Comparison of ENCODE assay signal across 26 cellular contexts in genomic region chr9:79945495-79945894, GRCh38.
"Had no signal": no experiment of that assay in that cellular context is flagged by ENCODE, and none has a peak within 500 bp of the region (broad histone marks: within the 10 kb centered on the region; RNA-seq: fewer than 3 reads in every experiment).

No MANE protein-coding gene starts in this region.

- H3K27me3 Mint-ChIP-seq: activated CD4-positive, alpha-beta T cell treated with anti-CD3 and anti-CD28 coated beads for 36 hours; activated CD8-positive, alpha-beta memory T cell treated with anti-CD3 and anti-CD28 coated beads, Interleukin-2, amount 10 ng/mL, durations not matched to agents 7 days and 5 days; effector memory CD8-positive, alpha-beta T cell; stimulated activated naive CD8-positive, alpha-beta T cell treated with anti-CD3 and anti-CD28 coated beads, Interleukin-15, Interleukin-2, amounts not matched to agents 100 ng/mL and 50 ng/mL, for 24 hours had no signal

- H3K4me3 ChIP-seq: coronary artery, lower lobe of right lung, neural progenitor cell, psoas muscle, right atrium auricular region, spleen, thoracic aorta had no signal

- H3K9me3 Mint-ChIP-seq: activated naive CD4-positive, alpha-beta T cell treated with anti-CD3 and anti-CD28 coated beads, Interleukin-2, amount 50 U/mL, for 72 hours; activated T-helper 2 cell treated with anti-CD3 and anti-CD28 coated beads, Interferon-gamma antibody, Interleukin-2, Interleukin-4, amounts not matched to agents 10 μg/mL and 5 μg/mL and 100 μg/mL, durations not matched to agents 14 hours and 24 hours and 36 hours; effector memory CD8-positive, alpha-beta T cell; immature natural killer cell; natural killer cell; neural progenitor cell; stimulated activated naive CD8-positive, alpha-beta T cell treated with anti-CD3 and anti-CD28 coated beads, Interleukin-15, Interleukin-2, amounts not matched to agents 100 ng/mL and 50 ng/mL, for 24 hours had no signal

- H3K27ac Mint-ChIP-seq: activated CD4-positive, alpha-beta T cell treated with anti-CD3 and anti-CD28 coated beads for 36 hours; activated CD8-positive, alpha-beta memory T cell treated with anti-CD3 and anti-CD28 coated beads, Interleukin-2, amount 10 ng/mL, durations not matched to agents 7 days and 5 days; activated CD8-positive, alpha-beta T cell treated with anti-CD3 and anti-CD28 coated beads, Interleukin-2, amount 10 ng/mL, durations not matched to agents 7 days and 5 days; activated naive CD4-positive, alpha-beta T cell treated with anti-CD3 and anti-CD28 coated beads, Interleukin-2, amount 50 U/mL, for 72 hours; activated T-helper 2 cell treated with anti-CD3 and anti-CD28 coated beads, Interferon-gamma antibody, Interleukin-2, Interleukin-4, amounts not matched to agents 10 μg/mL and 5 μg/mL and 100 μg/mL, durations not matched to agents 14 hours and 24 hours and 36 hours; effector memory CD8-positive, alpha-beta T cell; immature natural killer cell; natural killer cell; neural progenitor cell; stimulated activated naive CD8-positive, alpha-beta T cell treated with anti-CD3 and anti-CD28 coated beads, Interleukin-15, Interleukin-2, amounts not matched to agents 100 ng/mL and 50 ng/mL, for 24 hours had no signal

- H2AFZ ChIP-seq: neural progenitor cell, parathyroid adenoma had no signal

- ATAC-seq: activated CD4-positive, alpha-beta T cell treated with anti-CD3 and anti-CD28 coated beads for 36 hours; activated CD8-positive, alpha-beta memory T cell treated with anti-CD3 and anti-CD28 coated beads, Interleukin-2, amount 10 ng/mL, durations not matched to agents 7 days and 5 days; activated CD8-positive, alpha-beta T cell treated with anti-CD3 and anti-CD28 coated beads, Interleukin-2, amount 10 ng/mL, durations not matched to agents 7 days and 5 days; activated naive CD4-positive, alpha-beta T cell treated with anti-CD3 and anti-CD28 coated beads, Interleukin-2, amount 50 U/mL, for 72 hours; left lobe of liver; lower lobe of right lung; psoas muscle had no signal

- H3K27me3 ChIP-seq: neural progenitor cell, right atrium auricular region, spleen had no signal

- H3K27ac ChIP-seq: coronary artery, lower lobe of right lung, neural progenitor cell, parathyroid adenoma, psoas muscle, right atrium auricular region, spleen, thoracic aorta had no signal

- H3K36me3 ChIP-seq: lower lobe of right lung, neural progenitor cell, right atrium auricular region, spleen, thoracic aorta had no signal

- DNase-seq: activated CD4-positive, alpha-beta T cell treated with anti-CD3 and anti-CD28 coated beads for 36 hours; activated CD4-positive, CD25-positive, alpha-beta regulatory T cell; activated CD8-positive, alpha-beta memory T cell treated with anti-CD3 and anti-CD28 coated beads, Interleukin-2, amount 10 ng/mL, durations not matched to agents 7 days and 5 days; activated CD8-positive, alpha-beta T cell treated with anti-CD3 and anti-CD28 coated beads, Interleukin-2, amount 10 ng/mL, durations not matched to agents 7 days and 5 days; activated T-cell treated with anti-CD3 and anti-CD28 coated beads, Interleukin-2, amount 50 U/mL, for 48 hours; anterior cingulate cortex; effector memory CD8-positive, alpha-beta T cell; head of caudate nucleus; hypothalamus; lower lobe of right lung; mesendoderm; natural killer cell; occipital lobe; psoas muscle; spleen; trophoblast cell had no signal

- H3K4me2 ChIP-seq: neural progenitor cell had no signal

- H3K4me1 ChIP-seq: lower lobe of right lung, neural progenitor cell, psoas muscle, right atrium auricular region, spleen had no signal

- H3K4me1 Mint-ChIP-seq: activated CD4-positive, alpha-beta T cell treated with anti-CD3 and anti-CD28 coated beads for 36 hours; activated CD8-positive, alpha-beta memory T cell treated with anti-CD3 and anti-CD28 coated beads, Interleukin-2, amount 10 ng/mL, durations not matched to agents 7 days and 5 days; immature natural killer cell; natural killer cell; neural progenitor cell had no signal

- H3K79me2 ChIP-seq: parathyroid adenoma had no signal

- H3K4me3 Mint-ChIP-seq: activated CD4-positive, alpha-beta T cell treated with anti-CD3 and anti-CD28 coated beads for 36 hours; activated CD8-positive, alpha-beta memory T cell treated with anti-CD3 and anti-CD28 coated beads, Interleukin-2, amount 10 ng/mL, durations not matched to agents 7 days and 5 days; activated CD8-positive, alpha-beta T cell treated with anti-CD3 and anti-CD28 coated beads, Interleukin-2, amount 10 ng/mL, durations not matched to agents 7 days and 5 days; effector memory CD8-positive, alpha-beta T cell; immature natural killer cell; natural killer cell; neural progenitor cell; stimulated activated naive CD8-positive, alpha-beta T cell treated with anti-CD3 and anti-CD28 coated beads, Interleukin-15, Interleukin-2, amounts not matched to agents 100 ng/mL and 50 ng/mL, for 24 hours had no signal

- H3K9ac ChIP-seq: neural progenitor cell, parathyroid adenoma had no signal

- H3K36me3 Mint-ChIP-seq: activated CD8-positive, alpha-beta memory T cell treated with anti-CD3 and anti-CD28 coated beads, Interleukin-2, amount 10 ng/mL, durations not matched to agents 7 days and 5 days; activated naive CD4-positive, alpha-beta T cell treated with anti-CD3 and anti-CD28 coated beads, Interleukin-2, amount 50 U/mL, for 72 hours; immature natural killer cell; natural killer cell; neural progenitor cell had no signal

- H3K9me3 ChIP-seq: lower lobe of right lung, psoas muscle, right atrium auricular region, spleen, thoracic aorta had no signal
